In the genomic region with DNA sequence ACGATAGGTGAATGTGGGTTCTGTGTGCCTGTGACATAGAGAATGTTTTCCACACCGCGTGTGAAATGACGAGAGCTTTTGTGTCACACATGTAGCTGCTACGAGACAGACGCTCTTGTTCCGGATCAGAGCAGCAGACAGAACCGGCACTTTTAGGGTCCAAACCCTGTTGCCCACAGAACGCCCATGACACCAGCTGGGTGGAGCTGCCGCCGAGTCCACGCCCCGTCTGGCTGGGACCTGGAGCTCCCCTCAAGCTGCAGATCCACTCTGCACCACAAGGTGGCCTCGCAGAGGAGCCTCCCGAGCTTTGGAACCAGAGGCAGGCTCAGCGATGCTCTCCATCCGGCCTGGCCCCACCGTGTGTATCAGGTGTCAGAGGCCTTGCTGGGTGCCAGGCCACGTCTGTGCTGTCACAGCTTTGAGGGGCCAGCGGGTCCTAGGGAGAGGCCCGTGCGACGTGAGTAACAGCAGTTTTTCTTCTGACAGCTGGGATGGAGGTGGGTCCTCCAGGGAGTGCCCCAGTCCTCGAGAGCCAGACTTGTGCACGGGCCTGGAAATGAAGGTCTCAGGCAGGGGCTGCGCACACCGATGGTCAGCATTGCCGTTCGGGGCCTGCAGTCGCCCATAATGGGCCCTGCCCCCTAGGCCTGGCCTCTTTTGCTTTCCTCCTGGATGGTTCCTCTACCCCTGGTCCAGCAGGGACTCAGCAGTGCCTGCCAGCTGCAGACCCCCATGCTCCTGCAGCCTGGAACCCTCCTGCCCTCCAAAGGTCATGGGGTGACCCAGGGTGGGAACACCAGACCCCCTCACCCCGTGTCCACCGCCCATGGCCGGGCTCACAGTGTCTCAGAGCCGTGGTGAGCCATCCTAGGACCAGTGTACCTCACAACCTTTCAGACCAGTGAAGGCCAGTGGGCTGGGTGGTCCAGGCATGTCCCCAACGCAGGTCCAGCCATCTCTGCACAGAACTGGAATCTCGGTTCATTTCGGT, we compare ENCODE assay signal across 9 cellular contexts. TPM values are rescaled to one million over a fixed set of nuclear protein-coding genes. Genes with fewer than 3 reads are reported as not detected.
DNase-seq lines count a peak whose midpoint lies in the region; ATAC-seq, FAIRE-seq and TF ChIP-seq lines count a peak whose summit lies in the region.
"Had no signal": no experiment of that assay in that cellular context is flagged by ENCODE, and none has a peak within 500 bp of the region (broad histone marks: within the 10 kb centered on the region; RNA-seq: fewer than 3 reads in every experiment).

No MANE protein-coding gene starts in this region.

- CTCF ChIA-PET in Calu3 (lab: Charles Lee) (interaction anchor here (0.5 to 1.1 kb wide), 7 partner anchors 14 to 423 kb away, joined by 3 to 11 read pairs (median 4); a partner anchor contains a TSS), endothelial cell of umbilical vein (lab: Charles Lee) (interaction anchor here (0.7 to 2.4 kb wide), 33 partner anchors 8 to 263 kb away, joined by 3 to 36 read pairs (median 4); a partner anchor contains a TSS)

- peak overlapping the region; percentile 1 for H2AFZ ChIP-seq in endothelial cell of umbilical vein (ENCODE audit: low read depth, low read length)

- peak overlapping the region; percentile 56 for H3K4me3 Mint-ChIP-seq in Calu3 (ENCODE audit: low read depth, unreplicated experiment)

- H3K4me1 Mint-ChIP-seq in Calu3 (ENCODE audit: low read depth, unreplicated experiment), result peaks cover 9% of the 10 kb centered on the region

- no peaks in the 10 kb centered on the region for H3K9me1 ChIP-seq in endothelial cell of umbilical vein (replicated peaks; ENCODE audit: control insufficient read depth, extremely low read depth, insufficient read depth, low read length)

- dilution Hi-C loops in endothelial cell of umbilical vein (cut with MboI; ENCODE audit: extremely low pct_ligation_motif_present, low sequenced_read_pairs), result no loop called here

- no peaks in the 10 kb centered on the region for H3K36me3 ChIP-seq in endothelial cell of umbilical vein (ENCODE audit: control insufficient read depth in 2 of 2, extremely low read depth in 1 of 2, insufficient read depth in 2 of 2, low read length in 2 of 2)

- H3K27me3 ChIP-seq in endothelial cell of umbilical vein (ENCODE audit: control insufficient read depth in 2 of 2, insufficient read depth in 2 of 2, low read length in 2 of 2), result peaks cover 5 to 8% of the 10 kb centered on the region in 2 experiments

- BruUV-seq in Calu3 (replicated peaks; lab: Mats Ljungman, UMichigan) (no TSS peak), endothelial cell of umbilical vein (replicated peaks; lab: Mats Ljungman, UMichigan) (no TSS peak)

- no peaks in the 10 kb centered on the region for H3K79me2 ChIP-seq in endothelial cell of umbilical vein (ENCODE audit: control insufficient read depth, insufficient read depth, low read length)

- intact Hi-C loops in Calu3 (cut with micrococcal nuclease; ENCODE audit: unreplicated experiment), result no loop called here
- intact Hi-C loops in endothelial cell of umbilical vein (cut with micrococcal nuclease), result loop anchor here (1.0 to 5.0 kb wide), 5 partner anchors 31 to 242 kb away; a partner anchor contains a TSS

- no peak overlapping the region for H3K4me2 ChIP-seq in endothelial cell of umbilical vein (ENCODE audit: insufficient read depth, low read length)

- FAIRE-seq in endothelial cell of umbilical vein (lab: Jason Lieb, UNC), result peak; percentile 87

- ATAC-seq in GM21367 (IDR thresholded peaks at IDR 0.05; ENCODE audit: unreplicated experiment), result peak; percentile 83

- TF ChIP-seq CTCF in Calu3 (IDR thresholded peaks at IDR 0.05; ENCODE audit: unreplicated experiment) (peak; percentile 90), endothelial cell of umbilical vein (IDR thresholded peaks at IDR 0.05; ENCODE audit: extremely low read depth in 1 of 2, insufficient read depth in 1 of 2, low read depth in 1 of 2, low read length in 2 of 2) (peak; percentile 92 to 99)

- no peak for TF ChIP-seq POLR2A in endothelial cell of umbilical vein (IDR thresholded peaks at IDR 0.05; ENCODE audit: low read depth, low read length)

- H3K27ac Mint-ChIP-seq in Calu3 (ENCODE audit: unreplicated experiment), result no peak overlapping the region

- no peaks in the 10 kb centered on the region for H4K20me1 ChIP-seq in endothelial cell of umbilical vein (replicated peaks; ENCODE audit: control insufficient read depth, extremely low read depth, insufficient read depth, low read length)

- POLR2A ChIA-PET in endothelial cell of umbilical vein (lab: Charles Lee), result interaction anchor here (0.9 to 2.0 kb wide), 3 partner anchors 29 to 82 kb away, joined by 3 to 4 read pairs (median 3); a partner anchor contains a TSS

- no peak overlapping the region for H3K27ac ChIP-seq in endothelial cell of umbilical vein (ENCODE audit: insufficient read depth, low read depth, low read length)

- DNase-seq in Calu3, result peak; percentile 91
- peak; percentile 53 for DNase-seq in HS-5 (ENCODE audit: low read depth)
- peak; percentile 84 for DNase-seq in NOMO-1 treated with dmso at 0.1 percent for 144 hours (lab: John Stamatoyannopoulos, UW; ENCODE audit: unreplicated experiment)
- DNase-seq in activated CD8-positive, alpha-beta memory T cell treated with anti-CD3 and anti-CD28 coated beads, Interleukin-2, amount 50 U/mL, for 4 hours, result peak; percentile 87
- peak; percentile 76 for DNase-seq in endothelial cell of umbilical vein (ENCODE audit: low read depth, low spot score)
- peak; percentile 87 for DNase-seq in mucosa of gallbladder (ENCODE audit: low spot score)
- peak; percentile 63 to 74 for DNase-seq in stimulated activated CD8-positive, alpha-beta memory T cell treated with anti-CD3 and anti-CD28 coated beads, Interleukin-4, amount 100 ng/mL, for 1 hour (ENCODE audit: low read depth in 2 of 2, low spot score in 1 of 2)

- H3K9me3 Mint-ChIP-seq in Calu3 (ENCODE audit: low read depth, unreplicated experiment), result no peaks in the 10 kb centered on the region

- H3K9me3 ChIP-seq in endothelial cell of umbilical vein (replicated peaks; ENCODE audit: control insufficient read depth, insufficient read depth, low read length), result no peaks in the 10 kb centered on the region

- H3K9ac ChIP-seq in endothelial cell of umbilical vein (replicated peaks; ENCODE audit: extremely low read depth, insufficient read depth, low read length), result no peak overlapping the region

- peaks cover 34% of the 10 kb centered on the region for H3K27me3 Mint-ChIP-seq in Calu3 (ENCODE audit: unreplicated experiment)

- no peaks in the 10 kb centered on the region for H3K36me3 Mint-ChIP-seq in Calu3 (ENCODE audit: insufficient read depth, unreplicated experiment)

- H3K4me1 ChIP-seq in endothelial cell of umbilical vein (ENCODE audit: control insufficient read depth, extremely low read depth, insufficient read depth, low read length), result no peaks in the 10 kb centered on the region

- H3K4me3 ChIP-seq in endothelial cell of umbilical vein (replicated peaks in 1 of 3; ENCODE audit: insufficient read depth in 1 of 3, low read depth in 1 of 3, low read length in 3 of 3), result no peak overlapping the region

TF ChIP-seq in endothelial cell of umbilical vein, 7 proteins besides CTCF, POLR2A, EP300 and RAD21:
- TF ChIP-seq JUN (IDR thresholded peaks at IDR 0.05; ENCODE audit: borderline replicate concordance, insufficient read depth, insufficient read length, low read depth), result no peak
- TF ChIP-seq, protein P1, sequence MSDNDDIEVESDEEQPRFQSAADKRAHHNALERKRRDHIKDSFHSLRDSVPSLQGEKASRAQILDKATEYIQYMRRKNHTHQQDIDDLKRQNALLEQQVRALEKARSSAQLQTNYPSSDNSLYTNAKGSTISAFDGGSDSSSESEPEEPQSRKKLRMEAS (IDR thresholded peaks at IDR 0.05; ENCODE audit: insufficient read depth, insufficient read length), result no peak
- no peak for TF ChIP-seq GATA2 (IDR thresholded peaks at IDR 0.05; ENCODE audit: insufficient read depth, insufficient read length, low read depth, low read length)
- no peak for TF ChIP-seq MYC (IDR thresholded peaks at IDR 0.05; ENCODE audit: low read depth, low read length)
- TF ChIP-seq POLR2AphosphoS5 (IDR thresholded peaks at IDR 0.05; ENCODE audit: insufficient read depth, low read depth, low read length), result no peak
- TF ChIP-seq EZH2 (IDR thresholded peaks at IDR 0.05; ENCODE audit: borderline replicate concordance, low read depth, low read length, severe bottlenecking), result no peak
- TF ChIP-seq FOS (IDR thresholded peaks at IDR 0.05; ENCODE audit: borderline replicate concordance, insufficient read depth, low read length), result no peak

RNA-seq across cellular contexts. Expression of a gene that starts 2.5 kb away (rescaled TPM):
- total RNA-seq in Calu3 (2022) (not detected in 2 replicates), endothelial cell of umbilical vein (not detected in 2 replicates), mucosa of gallbladder (not detected)
- polyA plus RNA-seq in endothelial cell of umbilical vein, result not detected in 2 replicates
- polyA plus RNA-seq in endothelial cell of umbilical vein (2011; cell fraction: cytosol; rRNA removed), result not detected in 2 replicates
- not detected in 2 replicates for polyA plus RNA-seq in endothelial cell of umbilical vein (2011; cell fraction: nucleus; rRNA removed)
- polyA plus RNA-seq in endothelial cell of umbilical vein (2012), result not detected in 2 replicates
- not detected in 2 replicates for polyA minus RNA-seq in endothelial cell of umbilical vein
- not detected for polyA minus RNA-seq in endothelial cell of umbilical vein (2011; cell fraction: cytosol; rRNA and poly(A)+ RNA removed)
- not detected in 2 replicates for polyA minus RNA-seq in endothelial cell of umbilical vein (2011; cell fraction: nucleus; rRNA and poly(A)+ RNA removed)
- total RNA-seq: mononuclear cell had no signal

RNA-seq across cellular contexts. Expression of a gene that starts 29.2 kb away (rescaled TPM):
- total RNA-seq in Calu3 (2022) (7.3 and 7.8 TPM in 2 replicates), endothelial cell of umbilical vein (5.3 and 6.3 TPM in 2 replicates), mucosa of gallbladder (7.0 TPM)
- 3.2 and 3.4 TPM in 2 replicates for polyA plus RNA-seq in endothelial cell of umbilical vein
- 3.9 and 4.0 TPM in 2 replicates for polyA plus RNA-seq in endothelial cell of umbilical vein (2011; cell fraction: cytosol; rRNA removed)
- polyA plus RNA-seq in endothelial cell of umbilical vein (2011; cell fraction: nucleus; rRNA removed), result 3.8 TPM in 2 replicates
- polyA plus RNA-seq in endothelial cell of umbilical vein (2012), result 3.3 TPM in 2 replicates
- polyA minus RNA-seq in endothelial cell of umbilical vein, result 3.8 and 5.7 TPM in 2 replicates
- polyA minus RNA-seq in endothelial cell of umbilical vein (2011; cell fraction: cytosol; rRNA and poly(A)+ RNA removed), result 3.9 TPM
- polyA minus RNA-seq in endothelial cell of umbilical vein (2011; cell fraction: nucleus; rRNA and poly(A)+ RNA removed), result 3.4 and 4.7 TPM in 2 replicates

RNA-seq across cellular contexts. Expression of a gene that starts 29.3 kb away (rescaled TPM):
- total RNA-seq in Calu3 (2022), result 96.9 and 107 TPM in 2 replicates
- 142 and 153 TPM in 2 replicates for total RNA-seq in endothelial cell of umbilical vein
- polyA plus RNA-seq in endothelial cell of umbilical vein, result 97.0 and 121 TPM in 2 replicates
- polyA plus RNA-seq in endothelial cell of umbilical vein (2011; cell fraction: cytosol; rRNA removed), result 87.2 and 103 TPM in 2 replicates
- 131 and 141 TPM in 2 replicates for polyA plus RNA-seq in endothelial cell of umbilical vein (2011; cell fraction: nucleus; rRNA removed)
- 179 and 191 TPM in 2 replicates for polyA plus RNA-seq in endothelial cell of umbilical vein (2012)
- polyA minus RNA-seq in endothelial cell of umbilical vein, result 273 and 275 TPM in 2 replicates
- 203 TPM for polyA minus RNA-seq in endothelial cell of umbilical vein (2011; cell fraction: cytosol; rRNA and poly(A)+ RNA removed)
- polyA minus RNA-seq in endothelial cell of umbilical vein (2011; cell fraction: nucleus; rRNA and poly(A)+ RNA removed), result 149 and 158 TPM in 2 replicates
- total RNA-seq in mucosa of gallbladder, result 140 TPM
